8 cellular contexts compared by ENCODE assay signal in genomic region chr9:71683598-71684235, GRCh38.
DNase-seq lines count a peak whose midpoint lies in the region; ATAC-seq and TF ChIP-seq lines count a peak whose summit lies in the region.

No MANE protein-coding gene starts in this region.

- DNase-seq in AG09319 (ENCODE audit: extremely low read depth, low read depth): no peak
- DNase-seq in IMR-90: peak; percentile 61
- DNase-seq in astrocyte of the cerebellum (ENCODE audit: low read depth): no peak
- DNase-seq in left lobe of liver (ENCODE audit: low spot score): no peak
- DNase-seq in left colon: no peak
- DNase-seq in epidermal melanocyte (ENCODE audit: insufficient read length, low spot score): no peak
- no peak for DNase-seq in GM19240 (ENCODE audit: insufficient read length, low spot score)

- TF ChIP-seq POLR2A in IMR-90 (IDR thresholded peaks at IDR 0.05; ENCODE audit: low read depth, low read length): no peak

- H3K79me1 ChIP-seq in IMR-90 (ENCODE audit: low read depth in 1 of 2, low read length in 2 of 2): peaks cover 9% of the 10 kb centered on the region in 2 experiments; a peak in 2 of 4 replicates

- CTCF ChIA-PET in IMR-90 (lab: Yijun Ruan, JAX): interaction anchor here (0.6 to 0.8 kb wide), 4 partner anchors 26 to 135 kb away, joined by 3 to 4 read pairs (median 3); no protein-coding TSS in a partner anchor

- no peak overlapping the region for H3K27ac ChIP-seq in IMR-90 (ENCODE audit: insufficient read depth, low read length)

- no peak overlapping the region for H3K9ac ChIP-seq in IMR-90 (ENCODE audit: low read depth, low read length)

- intact Hi-C loops in IMR-90 (cut with micrococcal nuclease): loop anchor here (5.0 kb wide), 1 partner anchor 229 kb away; the partner anchor contains the start of genes ABHD17B and C9orf85
- intact Hi-C loops in left colon (cut with DNase I, micrococcal nuclease): no loop called here

- peak; percentile 54 for TF ChIP-seq RAD21 in IMR-90 (IDR thresholded peaks at IDR 0.05; ENCODE audit: low read length)

- no peak overlapping the region for H3K18ac ChIP-seq in IMR-90 (ENCODE audit: low read depth, low read length)

- ATAC-seq in IMR-90 (ENCODE audit: low read depth): peak; percentile 53
- ATAC-seq in left lobe of liver: peak; percentile 71
- no peak for ATAC-seq in left colon
- ATAC-seq in GM21825 (IDR thresholded peaks at IDR 0.05; ENCODE audit: unreplicated experiment): no peak

- H3K4ac ChIP-seq in IMR-90 (ENCODE audit: low read depth, low read length): 0 out of 2 replicates have a peak overlapping the region, but pooled peaks have one; percentile 30

- 0 out of 2 replicates have a peak overlapping the region, but pooled peaks have one; percentile 14 for H4K91ac ChIP-seq in IMR-90 (ENCODE audit: insufficient read depth, low read depth, low read length)

- no peak overlapping the region for H3K4me3 ChIP-seq in IMR-90 (ENCODE audit: insufficient read depth, low read depth, low read length)
- H3K4me3 ChIP-seq in astrocyte of the cerebellum (ENCODE audit: low read depth, low read length): no peak overlapping the region

- 86% methylated on average over 3 of the region's 9 CpGs; no CpG with 5 or more reads in 1 of the 2 experiments for WGBS in IMR-90 (ENCODE audit: extremely low coverage in 2 of 2, insufficient read length in 1 of 2), 2 experiments

- TF ChIP-seq CTCF in AG09319 (IDR thresholded peaks at IDR 0.05; ENCODE audit: low read depth, low read length) (peak; percentile 86), IMR-90 (conservative IDR thresholded peaks at IDR 0.05; ENCODE audit: low read depth, low read length) (peak; percentile 52), astrocyte of the cerebellum (IDR thresholded peaks at IDR 0.05; ENCODE audit: low read depth, low read length, missing control alignments) (peak; percentile 67)

- no peak overlapping the region for H2AK9ac ChIP-seq in IMR-90 (replicated peaks; ENCODE audit: low read depth, low read length, poor library complexity)

- H3K4me1 ChIP-seq in IMR-90 (ENCODE audit: control insufficient read depth, insufficient read depth, low read length): peaks cover 19% of the 10 kb centered on the region

- no peaks in the 10 kb centered on the region for H3K27me3 ChIP-seq in IMR-90 (ENCODE audit: control insufficient read depth, insufficient read depth, low read length)

- no peak overlapping the region for H2BK20ac ChIP-seq in IMR-90 (ENCODE audit: low read depth, low read length)

- H3K4me2 ChIP-seq in IMR-90 (ENCODE audit: low read depth, low read length): no peak overlapping the region

- BruUV-seq in IMR-90 (replicated peaks; lab: Mats Ljungman, UMichigan): no TSS peak

- in situ Hi-C loops in IMR-90 (cut with MboI; ENCODE audit: low sequenced_read_pairs): no loop called here
- in situ Hi-C loops in astrocyte of the cerebellum (cut with HindIII; ENCODE audit: low sequenced_read_pairs): loop anchor here (10.0 kb wide), 1 partner anchor 71 kb away; no protein-coding TSS in a partner anchor

- H2BK5ac ChIP-seq in IMR-90 (ENCODE audit: low read depth, low read length, poor library complexity, severe bottlenecking): no peak overlapping the region

- POLR2A ChIA-PET in IMR-90 (lab: Charles Lee; ENCODE audit: unreplicated experiment): interaction anchor here (0.6 kb wide), 2 partner anchors 21 to 117 kb away, joined by 3 to 4 read pairs; no protein-coding TSS in a partner anchor

- no peak overlapping the region for H4K8ac ChIP-seq in IMR-90 (ENCODE audit: low read depth in 2 of 2, low read length in 2 of 2)

- H2AK5ac ChIP-seq in IMR-90 (ENCODE audit: low read depth, low read length): no peak overlapping the region; the same call in 1 of the 2 replicates

- H3K14ac ChIP-seq in IMR-90 (replicated peaks; ENCODE audit: low read depth, low read length): no peak overlapping the region; the same call in 1 of the 2 replicates

- H4K5ac ChIP-seq in IMR-90 (ENCODE audit: low read depth, low read length): no peak overlapping the region

- H3K9me1 ChIP-seq in IMR-90 (ENCODE audit: insufficient read depth, low read length): peaks cover 10% of the 10 kb centered on the region

- no peak overlapping the region for H2BK120ac ChIP-seq in IMR-90 (ENCODE audit: low read depth, low read length)

- dilution Hi-C loops in IMR-90 (cut with HindIII; ENCODE audit: low sequenced_read_pairs, unreplicated experiment): no loop called here

- H2AFZ ChIP-seq in IMR-90 (replicated peaks; ENCODE audit: low read length, poor library complexity): no peak overlapping the region

- peaks cover 3% of the 10 kb centered on the region; the same call in 1 of the 2 replicates for H4K20me1 ChIP-seq in IMR-90 (ENCODE audit: insufficient read depth, low read length)

- H3K36me3 ChIP-seq in IMR-90 (ENCODE audit: control insufficient read depth, insufficient read depth, low read length): peaks cover 5% of the 10 kb centered on the region; the same call in 1 of the 2 replicates

- H3K56ac ChIP-seq in IMR-90 (ENCODE audit: extremely low read depth, insufficient read depth, low read length): no peak overlapping the region

- no peak overlapping the region for H3K23ac ChIP-seq in IMR-90 (ENCODE audit: low read depth, low read length)

- no peak overlapping the region for H2BK15ac ChIP-seq in IMR-90 (ENCODE audit: low read depth, low read length)

- no peaks in the 10 kb centered on the region for H3K9me3 ChIP-seq in IMR-90 (ENCODE audit: control insufficient read depth, insufficient read depth, low read length)

TF ChIP-seq in IMR-90, 13 proteins besides CTCF, POLR2A, EP300 and RAD21:
- TF ChIP-seq SMC3 (IDR thresholded peaks at IDR 0.05; ENCODE audit: low read depth, low read length): peak; percentile 32; the same call in 1 of the 2 replicates
- no peak for TF ChIP-seq CHD1 (IDR thresholded peaks at IDR 0.05; ENCODE audit: low read depth, low read length)
- no peak for TF ChIP-seq RCOR1 (IDR thresholded peaks at IDR 0.05; ENCODE audit: insufficient replicate concordance, low read length)
- TF ChIP-seq ELK1 (IDR thresholded peaks at IDR 0.05; ENCODE audit: borderline replicate concordance, low read depth, low read length): no peak
- peak; percentile 43; the same call in 1 of the 2 replicates for TF ChIP-seq MXI1 (IDR thresholded peaks at IDR 0.05; ENCODE audit: borderline replicate concordance, low read depth, low read length)
- 0 out of 2 replicates have a peak, but pooled peaks have one; percentile 38 for TF ChIP-seq FOS (IDR thresholded peaks at IDR 0.05; ENCODE audit: low read depth, low read length)
- TF ChIP-seq USF2 (IDR thresholded peaks at IDR 0.05; ENCODE audit: low read depth, low read length): no peak
- TF ChIP-seq BHLHE40 (IDR thresholded peaks at IDR 0.05; ENCODE audit: low read depth, low read length): no peak
- no peak for TF ChIP-seq NFE2L2 (IDR thresholded peaks at IDR 0.05; ENCODE audit: low read depth, low read length)
- no peak for TF ChIP-seq MAFK (IDR thresholded peaks at IDR 0.05; ENCODE audit: low read depth, low read length)
- TF ChIP-seq CEBPB (IDR thresholded peaks at IDR 0.05; ENCODE audit: low read depth, low read length): no peak
- no peak for TF ChIP-seq MAZ (IDR thresholded peaks at IDR 0.05; ENCODE audit: borderline replicate concordance, low read depth, low read length)
- TF ChIP-seq RFX5 (IDR thresholded peaks at IDR 0.05; ENCODE audit: low read depth, low read length): no peak
TF ChIP-seq in IMR-90: peak in this region for 3.

Comparison
In these comparisons a context has a peak if more than half of its experiments do, and no peak if none do; other contexts are left out.
1. ATAC-seq: peak in IMR-90 (single experiment) and left lobe of liver (single experiment); none in left colon (single experiment) and GM21825 (single experiment).
2. Peak in every context shown above with its lines, with median percentiles within 50 percentile points of each other: CTCF ChIP-seq.